29 cellular contexts compared by ENCODE assay signal in the genomic region with DNA sequence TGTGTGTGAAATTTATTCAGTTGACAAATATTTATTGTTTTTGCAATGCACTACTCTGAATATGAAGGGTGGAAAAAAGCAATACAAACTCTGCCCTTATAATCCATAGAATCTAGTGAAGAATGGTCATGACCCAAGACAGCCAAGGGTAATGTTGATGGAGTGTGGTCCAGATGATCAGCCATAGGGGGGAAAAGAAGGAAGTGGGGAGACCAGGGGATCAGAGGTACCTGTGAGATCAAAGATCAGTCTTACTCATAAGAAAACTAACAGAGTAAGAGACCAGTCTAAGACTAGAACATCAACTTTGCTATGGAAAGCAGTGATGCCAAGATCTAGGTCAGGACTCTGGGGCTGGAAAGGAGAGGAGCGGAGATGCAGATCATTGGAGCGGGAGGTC.
"Had no signal": no experiment of that assay in that cellular context is flagged by ENCODE, and none has a peak within 500 bp of the region (broad histone marks: within the 10 kb centered on the region; RNA-seq: fewer than 3 reads in every experiment).

No MANE protein-coding gene starts in this region.

- DNase-seq: hypothalamus; immature natural killer cell; kidney; left colon; left lung; lower lobe of right lung; mammary epithelial cell; mesenchymal stem cell; natural killer cell; nephron progenitor cell; occipital lobe; ovary; right lobe of liver; stimulated activated CD4-positive, alpha-beta T cell treated with anti-CD3 and anti-CD28 coated beads, Interleukin-1b, Interleukin-23, amount 100 ng/mL, for 48 hours; stimulated activated CD4-positive, alpha-beta T cell treated with anti-CD3 and anti-CD28 coated beads, Interleukin-2, amount 100 ng/mL, for 48 hours; stimulated activated CD4-positive, alpha-beta T cell treated with anti-CD3 and anti-CD28 coated beads, Interleukin-4, amount 100 ng/mL, for 4 hours; stimulated activated CD8-positive, alpha-beta memory T cell treated with anti-CD3 and anti-CD28 coated beads, Interleukin-4, amount 100 ng/mL, for 48 hours; stimulated activated naive CD4-positive, alpha-beta T cell; tibial artery; trophoblast cell; upper lobe of right lung had no signal

- H3K4me1 ChIP-seq: neural progenitor cell, right atrium auricular region had no signal

- H3K4me2 ChIP-seq: neural progenitor cell, smooth muscle cell had no signal

- H3K36me3 ChIP-seq: left lung, lower lobe of right lung, neural progenitor cell, neutrophil, ovary, right atrium auricular region, right lobe of liver, suprapubic skin, thoracic aorta, tibial artery, upper lobe of right lung had no signal

- H3K27me3 ChIP-seq: left lung, neutrophil, ovary, right atrium auricular region, right lobe of liver, upper lobe of right lung had no signal

- ATAC-seq: left colon, left lung, lower lobe of right lung, natural killer cell, right lobe of liver, upper lobe of right lung had no signal

- H3K9ac ChIP-seq: neural progenitor cell had no signal

- H3K36me3 Mint-ChIP-seq: neural progenitor cell had no signal

- H3K4me3 Mint-ChIP-seq: immature natural killer cell; natural killer cell; nephron progenitor cell; neural progenitor cell; stimulated activated naive CD8-positive, alpha-beta T cell treated with anti-CD3 and anti-CD28 coated beads, Interleukin-15, Interleukin-2, amounts not matched to agents 100 ng/mL and 50 ng/mL, for 24 hours had no signal

- H3K27me3 Mint-ChIP-seq: stimulated activated naive CD8-positive, alpha-beta T cell treated with anti-CD3 and anti-CD28 coated beads, Interleukin-15, Interleukin-2, amounts not matched to agents 100 ng/mL and 50 ng/mL, for 24 hours had no signal

- H3K9me3 ChIP-seq: left lung, lower lobe of right lung, neutrophil, ovary, right atrium auricular region, right lobe of liver, suprapubic skin, thoracic aorta, tibial artery, upper lobe of right lung had no signal

- H3K27ac Mint-ChIP-seq: natural killer cell; neural progenitor cell; progenitor cell of endocrine pancreas; stimulated activated naive CD8-positive, alpha-beta T cell treated with anti-CD3 and anti-CD28 coated beads, Interleukin-15, Interleukin-2, amounts not matched to agents 100 ng/mL and 50 ng/mL, for 24 hours had no signal

- H3K9me3 Mint-ChIP-seq: natural killer cell; stimulated activated naive CD8-positive, alpha-beta T cell treated with anti-CD3 and anti-CD28 coated beads, Interleukin-15, Interleukin-2, amounts not matched to agents 100 ng/mL and 50 ng/mL, for 24 hours had no signal

- H3K27ac ChIP-seq: left lung, lower lobe of right lung, neural progenitor cell, neutrophil, ovary, right atrium auricular region, right lobe of liver, suprapubic skin, thoracic aorta, tibial artery, upper lobe of right lung had no signal

- H2AFZ ChIP-seq: neural progenitor cell had no signal

- H3K4me3 ChIP-seq: left lung, lower lobe of right lung, neural progenitor cell, ovary, right atrium auricular region, right lobe of liver, smooth muscle cell, suprapubic skin, thoracic aorta, tibial artery, upper lobe of right lung had no signal
